In the genomic region with DNA sequence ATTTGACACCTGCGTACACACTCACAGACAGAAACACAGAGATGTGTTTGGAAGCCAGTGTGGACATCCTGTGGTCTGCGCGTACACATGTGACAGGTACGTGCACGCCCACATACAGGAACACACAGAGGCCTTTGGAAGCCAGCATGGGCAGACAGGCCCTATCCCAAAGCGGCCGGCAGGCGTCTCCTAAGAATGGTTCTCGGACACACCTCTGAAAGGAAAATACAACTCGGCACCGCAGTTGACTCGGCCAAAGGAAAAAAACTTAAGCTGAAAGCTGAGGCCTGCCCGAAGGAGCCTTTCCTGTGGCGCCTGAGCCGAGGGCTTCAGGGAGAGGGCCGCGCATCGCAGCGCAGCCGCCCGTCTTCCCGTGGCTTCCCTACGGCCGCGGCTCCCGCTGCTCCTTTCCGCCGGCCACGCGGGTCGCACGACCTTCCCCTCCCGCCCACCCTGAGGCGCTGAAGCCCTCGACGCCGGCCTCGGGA, we compare ENCODE assay signal across 8 cellular contexts. TPM values are rescaled to one million over a fixed set of nuclear protein-coding genes. Genes with fewer than 3 reads are reported as not detected.
DNase-seq lines count a peak whose midpoint lies in the region; ATAC-seq, FAIRE-seq and TF ChIP-seq lines count a peak whose summit lies in the region.

No MANE protein-coding gene starts in this region.

- H3K27ac ChIP-seq in upper lobe of right lung: peak overlapping the region; percentile 56

- no peak for FAIRE-seq in RCC 7860 (lab: Jason Lieb, UNC)

- H3K27me3 ChIP-seq in upper lobe of right lung: no peaks in the 10 kb centered on the region

- intact Hi-C loops in upper lobe of right lung (cut with DNase I): no loop called here

- ATAC-seq in GM18868 (IDR thresholded peaks at IDR 0.05; ENCODE audit: unreplicated experiment) (peak; percentile 36), HG03571 (IDR thresholded peaks at IDR 0.05; ENCODE audit: unreplicated experiment) (peak; percentile 23), upper lobe of right lung (peak; percentile 55)

- H3K4me1 ChIP-seq in upper lobe of right lung: peaks cover 17% of the 10 kb centered on the region

- H3K4me3 ChIP-seq in upper lobe of right lung: peak overlapping the region; percentile 74

- no peaks in the 10 kb centered on the region for H3K9me3 ChIP-seq in upper lobe of right lung

- H3K36me3 ChIP-seq in upper lobe of right lung: no peaks in the 10 kb centered on the region

- peak; percentile 50 for DNase-seq in Ammon's horn (ENCODE audit: low spot score)
- peak; percentile 66 for DNase-seq in RCC 7860 (ENCODE audit: low spot score)
- peak; percentile 31 for DNase-seq in activated T-helper 9 cell treated with anti-CD3 and anti-CD28 coated beads, Interleukin-2, amount 50 U/mL, for 16 hours (ENCODE audit: low read depth)
- DNase-seq in foreskin melanocyte: peak; percentile 64
- peak; percentile 40 for DNase-seq in occipital lobe (lab: John Stamatoyannopoulos, UW)
- DNase-seq in upper lobe of right lung: peak; percentile 82

- peak; percentile 46 for TF ChIP-seq CTCF in upper lobe of right lung (IDR thresholded peaks at IDR 0.05)

RNA-seq across cellular contexts. Expression of a gene that starts 1.4 kb away (rescaled TPM):
- total RNA-seq in occipital lobe: 32.3 TPM
- total RNA-seq in upper lobe of right lung: 10.7 TPM

RNA-seq across cellular contexts. Expression of a gene that starts 41.5 kb away (rescaled TPM):
- total RNA-seq in occipital lobe (20.9 TPM), upper lobe of right lung (73.1 TPM)

Comparison
In these comparisons a context has a peak if more than half of its experiments do, and no peak if none do; other contexts are left out.
1. Peak in every context shown above with its lines: DNase-seq, ATAC-seq, H3K4me3 ChIP-seq and H3K27ac ChIP-seq.
2. DNase-seq: peak in every context shown above with its lines; median percentile 82 in upper lobe of right lung; 66 in RCC 7860; 64 in foreskin melanocyte; 50 in Ammon's horn; 40 in occipital lobe; 31 in activated T-helper 9 cell treated with anti-CD3 and anti-CD28 coated beads, Interleukin-2, amount 50 U/mL, for 16 hours.